Comparison of ENCODE assay signal across 11 cellular contexts in genomic region chr10:62819521-62819920, GRCh38. TPM values are rescaled to one million over a fixed set of nuclear protein-coding genes. Genes with fewer than 3 reads are reported as not detected.
A peak's percentile ranks its signal among the peaks of the same experiment; 100 is the strongest.
DNase-seq lines count a peak whose midpoint lies in the region; FAIRE-seq and TF ChIP-seq lines count a peak whose summit lies in the region.
"Had no signal": no experiment of that assay in that cellular context is flagged by ENCODE, and none has a peak within 500 bp of the region (broad histone marks: within the 10 kb centered on the region; RNA-seq: fewer than 3 reads in every experiment).

No MANE protein-coding gene starts in this region.

- H3K9me3 Mint-ChIP-seq in activated CD4-positive, alpha-beta memory T cell treated with anti-CD3 and anti-CD28 coated beads for 36 hours, result no peaks in the 10 kb centered on the region
- no peaks in the 10 kb centered on the region for H3K9me3 Mint-ChIP-seq in activated CD4-positive, alpha-beta memory T cell treated with anti-CD3 and anti-CD28 coated beads, Interleukin-2, amount 10 ng/mL, durations not matched to agents 7 days and 5 days
- H3K9me3 Mint-ChIP-seq in astrocyte (ENCODE audit: unreplicated experiment) (no peaks in the 10 kb centered on the region), nephron (no peaks in the 10 kb centered on the region)
- no peaks in the 10 kb centered on the region for H3K9me3 Mint-ChIP-seq in activated T-helper 2 cell treated with anti-CD3 and anti-CD28 coated beads, Interferon-gamma antibody, Interleukin-2, Interleukin-4, amounts not matched to agents 10 μg/mL and 5 μg/mL and 100 μg/mL, durations not matched to agents 14 hours and 24 hours and 36 hours

- H3K27ac ChIP-seq in GM23248 (no peak overlapping the region), astrocyte (ENCODE audit: low read depth, low read length) (no peak overlapping the region), spleen (no peak overlapping the region)
- H3K27ac ChIP-seq: lower lobe of right lung had no signal

- in situ Hi-C loops in GM23248 (cut with MboI), result loop anchor here (25.0 kb wide), 3 partner anchors 357 to 782 kb away; partner anchors contain the start of gene RTKN2

- no peak overlapping the region for H3K4me3 Mint-ChIP-seq in activated CD4-positive, alpha-beta memory T cell treated with anti-CD3 and anti-CD28 coated beads for 36 hours
- H3K4me3 Mint-ChIP-seq in activated CD4-positive, alpha-beta memory T cell treated with anti-CD3 and anti-CD28 coated beads, Interleukin-2, amount 10 ng/mL, durations not matched to agents 7 days and 5 days, result no peak overlapping the region
- H3K4me3 Mint-ChIP-seq in astrocyte (ENCODE audit: unreplicated experiment) (peak overlapping the region; percentile 50), nephron (peak overlapping the region; percentile 8 to 69 (median 51))
- no peak overlapping the region for H3K4me3 Mint-ChIP-seq in activated T-helper 2 cell treated with anti-CD3 and anti-CD28 coated beads, Interferon-gamma antibody, Interleukin-2, Interleukin-4, amounts not matched to agents 10 μg/mL and 5 μg/mL and 100 μg/mL, durations not matched to agents 14 hours and 24 hours and 36 hours (ENCODE audit: low read depth)

- H3K4me3 ChIP-seq in GM23248, result no peak overlapping the region
- no peak overlapping the region for H3K4me3 ChIP-seq in astrocyte (ENCODE audit: insufficient read depth, low read depth, low read length)
- H3K4me3 ChIP-seq in spleen, result no peak overlapping the region
- H3K4me3 ChIP-seq: lower lobe of right lung had no signal

- H3K27me3 ChIP-seq in GM23248 (replicated peaks; ENCODE audit: insufficient read depth) (0 out of 2 replicates have a peak, but pooled peaks cover 4% of the 10 kb centered on the region), astrocyte (ENCODE audit: insufficient read depth, low read length) (peaks cover 37% of the 10 kb centered on the region), spleen (replicated peaks in 1 of 7) (peaks cover 0 to 52% (median 31%) of the 10 kb centered on the region in 7 donors)

- H3K79me2 ChIP-seq in GM23248 (ENCODE audit: insufficient read depth) (no peaks in the 10 kb centered on the region), astrocyte (ENCODE audit: insufficient read depth, low read length) (no peaks in the 10 kb centered on the region)

- peaks cover 10% of the 10 kb centered on the region; the same call in 1 of the 2 replicates for H3K4me1 ChIP-seq in GM23248 (ENCODE audit: insufficient read depth)
- peaks cover 23% of the 10 kb centered on the region for H3K4me1 ChIP-seq in astrocyte (ENCODE audit: insufficient read depth, low read length)
- peaks cover 20 to 43% (median 38%) of the 10 kb centered on the region in 6 donors for H3K4me1 ChIP-seq in spleen

- no peaks in the 10 kb centered on the region for H3K9me2 ChIP-seq in GM23248 (ENCODE audit: insufficient read depth)

- no peak for TF ChIP-seq POLR2A in spleen (IDR thresholded peaks at IDR 0.05)

- peaks cover 15% of the 10 kb centered on the region for H3K36me3 Mint-ChIP-seq in activated CD4-positive, alpha-beta memory T cell treated with anti-CD3 and anti-CD28 coated beads for 36 hours
- peaks cover 2% of the 10 kb centered on the region for H3K36me3 Mint-ChIP-seq in activated CD4-positive, alpha-beta memory T cell treated with anti-CD3 and anti-CD28 coated beads, Interleukin-2, amount 10 ng/mL, durations not matched to agents 7 days and 5 days (ENCODE audit: low read depth)
- no peaks in the 10 kb centered on the region for H3K36me3 Mint-ChIP-seq in astrocyte (ENCODE audit: low read depth, unreplicated experiment)
- no peaks in the 10 kb centered on the region for H3K36me3 Mint-ChIP-seq in nephron (ENCODE audit: low read depth)
- peaks cover 24% of the 10 kb centered on the region for H3K36me3 Mint-ChIP-seq in activated T-helper 2 cell treated with anti-CD3 and anti-CD28 coated beads, Interferon-gamma antibody, Interleukin-2, Interleukin-4, amounts not matched to agents 10 μg/mL and 5 μg/mL and 100 μg/mL, durations not matched to agents 14 hours and 24 hours and 36 hours (ENCODE audit: low read depth)

- H3K9me3 ChIP-seq in GM23248 (ENCODE audit: low read depth), result no peaks in the 10 kb centered on the region
- no peaks in the 10 kb centered on the region for H3K9me3 ChIP-seq in astrocyte (ENCODE audit: insufficient read depth, low read depth, low read length)
- no peaks in the 10 kb centered on the region for H3K9me3 ChIP-seq in spleen
- H3K9me3 ChIP-seq: lower lobe of right lung had no signal

- no peaks in the 10 kb centered on the region for H3K36me3 ChIP-seq in GM23248 (ENCODE audit: low read depth)
- H3K36me3 ChIP-seq in astrocyte (ENCODE audit: insufficient read depth, low read length), result no peaks in the 10 kb centered on the region
- H3K36me3 ChIP-seq in spleen, result no peaks in the 10 kb centered on the region
- H3K36me3 ChIP-seq: lower lobe of right lung had no signal

- H2AFZ ChIP-seq in GM23248, result no peak overlapping the region
- H2AFZ ChIP-seq in astrocyte (ENCODE audit: low read depth, low read length), result no peak overlapping the region

- 77 to 79% methylated on average over 6 of the region's 6 CpGs for whole genome bisulfite sequencing in GM23248 (ENCODE audit: low coverage in 1 of 2, low lambda C conversion rate in 2 of 2, missing lambda C conversion rate in 2 of 2), 2 experiments
- WGBS in spleen, 5 donors, result 68 to 83% (median 75%) methylated on average over 6 of the region's 6 CpGs

- no peak for DNase-seq in activated CD4-positive, alpha-beta memory T cell treated with anti-CD3 and anti-CD28 coated beads for 36 hours
- no peak for DNase-seq in activated CD4-positive, alpha-beta memory T cell treated with anti-CD3 and anti-CD28 coated beads, Interleukin-2, amount 10 ng/mL, durations not matched to agents 7 days and 5 days
- DNase-seq in GM23248, result peak; percentile 21
- DNase-seq in astrocyte (ENCODE audit: low read depth), result peak; percentile 13
- DNase-seq in HCEC 1CT, result no peak
- no peak for DNase-seq in spleen
- no peak for DNase-seq in activated T-helper 2 cell treated with anti-CD3 and anti-CD28 coated beads, Interferon-gamma antibody, Interleukin-2, Interleukin-4, amounts not matched to agents 10 μg/mL and 5 μg/mL and 100 μg/mL, durations not matched to agents 14 hours and 24 hours and 36 hours (ENCODE audit: low spot score)
- DNase-seq: effector CD4-positive, alpha-beta T cell; lower lobe of right lung; NCI-H446 had no signal

- peaks cover 21% of the 10 kb centered on the region for H3K27me3 Mint-ChIP-seq in activated CD4-positive, alpha-beta memory T cell treated with anti-CD3 and anti-CD28 coated beads for 36 hours
- H3K27me3 Mint-ChIP-seq in activated CD4-positive, alpha-beta memory T cell treated with anti-CD3 and anti-CD28 coated beads, Interleukin-2, amount 10 ng/mL, durations not matched to agents 7 days and 5 days, result peaks cover 52% of the 10 kb centered on the region
- peaks cover 28% of the 10 kb centered on the region for H3K27me3 Mint-ChIP-seq in astrocyte (ENCODE audit: low read depth, unreplicated experiment)
- peaks cover 59% of the 10 kb centered on the region for H3K27me3 Mint-ChIP-seq in nephron (ENCODE audit: low read depth)
- H3K27me3 Mint-ChIP-seq in activated T-helper 2 cell treated with anti-CD3 and anti-CD28 coated beads, Interferon-gamma antibody, Interleukin-2, Interleukin-4, amounts not matched to agents 10 μg/mL and 5 μg/mL and 100 μg/mL, durations not matched to agents 14 hours and 24 hours and 36 hours (ENCODE audit: low read depth), result peaks cover 24% of the 10 kb centered on the region

- H3K27ac Mint-ChIP-seq in activated CD4-positive, alpha-beta memory T cell treated with anti-CD3 and anti-CD28 coated beads for 36 hours, result peak overlapping the region; percentile 38
- H3K27ac Mint-ChIP-seq in activated CD4-positive, alpha-beta memory T cell treated with anti-CD3 and anti-CD28 coated beads, Interleukin-2, amount 10 ng/mL, durations not matched to agents 7 days and 5 days, result no peak overlapping the region
- H3K27ac Mint-ChIP-seq in astrocyte (ENCODE audit: unreplicated experiment) (no peak overlapping the region), nephron (no peak overlapping the region)
- H3K27ac Mint-ChIP-seq in activated T-helper 2 cell treated with anti-CD3 and anti-CD28 coated beads, Interferon-gamma antibody, Interleukin-2, Interleukin-4, amounts not matched to agents 10 μg/mL and 5 μg/mL and 100 μg/mL, durations not matched to agents 14 hours and 24 hours and 36 hours, result no peak overlapping the region

- H4K20me1 ChIP-seq in GM23248 (ENCODE audit: insufficient read depth) (no peaks in the 10 kb centered on the region), astrocyte (ENCODE audit: insufficient read depth, low read length) (peaks cover 7% of the 10 kb centered on the region)

- POLR2A ChIA-PET in activated CD4-positive, alpha-beta memory T cell treated with anti-CD3 and anti-CD28 coated beads for 36 hours (lab: Charles Lee), result interaction anchor here (1.1 kb wide), 1 partner anchor 315 kb away, joined by 3 read pairs; no protein-coding TSS in a partner anchor
- POLR2A ChIA-PET in activated CD4-positive, alpha-beta memory T cell treated with anti-CD3 and anti-CD28 coated beads, Interleukin-2, amount 10 ng/mL, durations not matched to agents 7 days and 5 days (lab: Charles Lee), result interaction anchor here (1.1 to 2.5 kb wide), 3 partner anchors 33 to 182 kb away, joined by 3 to 8 read pairs (median 4); no protein-coding TSS in a partner anchor

- CTCF ChIA-PET in activated CD4-positive, alpha-beta memory T cell treated with anti-CD3 and anti-CD28 coated beads for 36 hours (lab: Charles Lee), result interaction anchor here (1.2 to 6.7 kb wide), 10 partner anchors 8 to 338 kb away, joined by 3 to 139 read pairs (median 32); partner anchors contain the start of gene ADO
- CTCF ChIA-PET in activated CD4-positive, alpha-beta memory T cell treated with anti-CD3 and anti-CD28 coated beads, Interleukin-2, amount 10 ng/mL, durations not matched to agents 7 days and 5 days (lab: Charles Lee), result interaction anchor here (0.9 to 5.8 kb wide), 5 partner anchors 91 to 382 kb away, joined by 3 to 77 read pairs (median 4); no protein-coding TSS in a partner anchor

- no peak overlapping the region for H3K4me2 ChIP-seq in GM23248 (ENCODE audit: unreplicated experiment)
- H3K4me2 ChIP-seq in astrocyte (ENCODE audit: low read length), result peak overlapping the region; percentile 99

- peaks cover 12% of the 10 kb centered on the region for H3K4me1 Mint-ChIP-seq in activated CD4-positive, alpha-beta memory T cell treated with anti-CD3 and anti-CD28 coated beads for 36 hours (ENCODE audit: low read depth)
- peaks cover 29% of the 10 kb centered on the region for H3K4me1 Mint-ChIP-seq in activated CD4-positive, alpha-beta memory T cell treated with anti-CD3 and anti-CD28 coated beads, Interleukin-2, amount 10 ng/mL, durations not matched to agents 7 days and 5 days
- H3K4me1 Mint-ChIP-seq in astrocyte (ENCODE audit: low read depth, unreplicated experiment) (peaks cover 11% of the 10 kb centered on the region), nephron (peaks cover 19% of the 10 kb centered on the region)
- peaks cover 28% of the 10 kb centered on the region for H3K4me1 Mint-ChIP-seq in activated T-helper 2 cell treated with anti-CD3 and anti-CD28 coated beads, Interferon-gamma antibody, Interleukin-2, Interleukin-4, amounts not matched to agents 10 μg/mL and 5 μg/mL and 100 μg/mL, durations not matched to agents 14 hours and 24 hours and 36 hours (ENCODE audit: low read depth)

- FAIRE-seq in astrocyte (lab: Jason Lieb, UNC), result no peak

- no peak for TF ChIP-seq CTCF in astrocyte (IDR thresholded peaks at IDR 0.05; ENCODE audit: insufficient read depth, low read depth, low read length)
- TF ChIP-seq CTCF in nephron (IDR thresholded peaks at IDR 0.05; ENCODE audit: unreplicated experiment in 3 of 3), result no peak
- TF ChIP-seq CTCF in spleen (IDR thresholded peaks at IDR 0.05 in 8 of 11, conservative IDR thresholded peaks at IDR 0.05 in 3 of 11), result no peak

- no peaks in the 10 kb centered on the region for H3F3A ChIP-seq in GM23248 (ENCODE audit: insufficient read depth)

- intact Hi-C loops in activated CD4-positive, alpha-beta memory T cell treated with anti-CD3 and anti-CD28 coated beads for 36 hours (cut with micrococcal nuclease), result loop anchor here (2.0 to 10.0 kb wide), 3 partner anchors 265 to 917 kb away; partner anchors contain the start of genes ARID5B and REEP3
- intact Hi-C loops in spleen (cut with DNase I; ENCODE audit: low total_unique reads), result loop anchor here (10.0 kb wide), 1 partner anchor 205 kb away; no protein-coding TSS in a partner anchor
- intact Hi-C loops in activated T-helper 2 cell treated with anti-CD3 and anti-CD28 coated beads, Interferon-gamma antibody, Interleukin-2, Interleukin-4, amounts not matched to agents 10 μg/mL and 5 μg/mL and 100 μg/mL, durations not matched to agents 14 hours and 24 hours and 36 hours (cut with micrococcal nuclease), result loop anchor here (2.0 to 10.0 kb wide), 6 partner anchors 249 to 703 kb away; partner anchors contain the start of gene REEP3

- H3K9ac ChIP-seq in GM23248 (no peak overlapping the region), astrocyte (ENCODE audit: low read length) (no peak overlapping the region)

RNA-seq across cellular contexts. Expression of gene EGR2, which starts 3.4 kb away (rescaled TPM):
- total RNA-seq in activated CD4-positive, alpha-beta memory T cell treated with anti-CD3 and anti-CD28 coated beads for 36 hours, result 10 to 100 TPM; 66.9 to 68.2 TPM
- 1 to 10 TPM; 4.8 to 6.4 TPM for total RNA-seq in activated CD4-positive, alpha-beta memory T cell treated with anti-CD3 and anti-CD28 coated beads, Interleukin-2, amount 10 ng/mL, durations not matched to agents 7 days and 5 days
- total RNA-seq in GM23248 (2014; rRNA removed; shearing (Covaris generic)), result 0.76 and 1.1 TPM in 2 replicates
- 2.2 and 2.6 TPM in 2 replicates for polyA plus RNA-seq in GM23248 (2016; fragmentation: Nextera tagmentation; extraction: Ambion mirVana)
- total RNA-seq in astrocyte, result 12.1 and 22.9 TPM in 2 replicates
- 10 to 100 TPM in 2 of 7 donors, 1 to 10 TPM in 4, under 1 TPM in 1; 0.94 to 16.8 (median 3.3) TPM for total RNA-seq in spleen
- polyA plus RNA-seq in spleen, result 1 to 10 TPM; 1.5 to 6.3 (median 3.1) TPM
- total RNA-seq in activated T-helper 2 cell treated with anti-CD3 and anti-CD28 coated beads, Interferon-gamma antibody, Interleukin-2, Interleukin-4, amounts not matched to agents 10 μg/mL and 5 μg/mL and 100 μg/mL, durations not matched to agents 14 hours and 24 hours and 36 hours, result 126 and 137 TPM in 2 replicates

RNA-seq across cellular contexts. Expression of gene ADO, which starts 15.0 kb away (rescaled TPM):
- total RNA-seq in activated CD4-positive, alpha-beta memory T cell treated with anti-CD3 and anti-CD28 coated beads for 36 hours, result 10 to 100 TPM; 26.7 to 27.1 TPM
- 10 to 100 TPM; 21.8 to 22.2 TPM for total RNA-seq in activated CD4-positive, alpha-beta memory T cell treated with anti-CD3 and anti-CD28 coated beads, Interleukin-2, amount 10 ng/mL, durations not matched to agents 7 days and 5 days
- 37.7 and 38.8 TPM in 2 replicates for total RNA-seq in GM23248 (2014; rRNA removed; shearing (Covaris generic))
- polyA plus RNA-seq in GM23248 (2016; fragmentation: Nextera tagmentation; extraction: Ambion mirVana) (4.5 and 5.5 TPM in 2 replicates), spleen (10 to 100 TPM in 2 of 3 donors, 1 to 10 TPM in 1; 9.0 to 12.9 (median 10.3) TPM)
- total RNA-seq in astrocyte (29.0 and 31.1 TPM in 2 replicates), spleen (10 to 100 TPM; 16.3 to 21.2 (median 19.7) TPM)
- total RNA-seq in activated T-helper 2 cell treated with anti-CD3 and anti-CD28 coated beads, Interferon-gamma antibody, Interleukin-2, Interleukin-4, amounts not matched to agents 10 μg/mL and 5 μg/mL and 100 μg/mL, durations not matched to agents 14 hours and 24 hours and 36 hours, result 34.1 and 35.1 TPM in 2 replicates

Comparison
In these comparisons a context has a peak if more than half of its experiments do, and no peak if none do; other contexts are left out.
1. DNase-seq: peak in GM23248 (single experiment) and astrocyte (single experiment); none in activated CD4-positive, alpha-beta memory T cell treated with anti-CD3 and anti-CD28 coated beads for 36 hours (single experiment), activated CD4-positive, alpha-beta memory T cell treated with anti-CD3 and anti-CD28 coated beads, Interleukin-2, amount 10 ng/mL, durations not matched to agents 7 days and 5 days (single experiment), HCEC 1CT (single experiment), spleen (single experiment) and activated T-helper 2 cell treated with anti-CD3 and anti-CD28 coated beads, Interferon-gamma antibody, Interleukin-2, Interleukin-4, amounts not matched to agents 10 μg/mL and 5 μg/mL and 100 μg/mL, durations not matched to agents 14 hours and 24 hours and 36 hours (single experiment).
2. H3K4me3 Mint-ChIP-seq: peak in astrocyte (single experiment) and nephron (3 of 3); none in activated CD4-positive, alpha-beta memory T cell treated with anti-CD3 and anti-CD28 coated beads for 36 hours (single experiment), activated CD4-positive, alpha-beta memory T cell treated with anti-CD3 and anti-CD28 coated beads, Interleukin-2, amount 10 ng/mL, durations not matched to agents 7 days and 5 days (single experiment) and activated T-helper 2 cell treated with anti-CD3 and anti-CD28 coated beads, Interferon-gamma antibody, Interleukin-2, Interleukin-4, amounts not matched to agents 10 μg/mL and 5 μg/mL and 100 μg/mL, durations not matched to agents 14 hours and 24 hours and 36 hours (single experiment).